ENCODE assay signal across 39 cellular contexts in the genomic region with DNA sequence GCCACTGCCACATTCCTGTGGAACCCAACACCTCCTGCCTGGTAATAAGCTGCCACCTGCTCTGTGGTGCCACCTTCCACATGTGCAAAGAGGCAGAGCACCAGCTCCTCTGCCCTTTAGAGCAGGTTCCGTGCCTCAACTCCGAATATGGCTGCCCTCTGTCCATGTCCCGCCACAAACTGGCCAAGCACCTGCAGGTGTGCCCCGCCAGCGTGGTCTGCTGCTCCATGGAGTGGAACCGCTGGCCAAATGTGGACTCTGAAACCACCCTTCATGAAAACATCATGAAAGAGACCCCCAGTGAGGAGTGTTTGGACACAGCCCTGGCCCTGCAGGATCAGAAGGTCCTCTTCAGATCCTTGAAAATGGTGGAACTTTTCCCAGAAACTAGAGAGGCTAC. TPM values are rescaled to one million over a fixed set of nuclear protein-coding genes. Genes with fewer than 3 reads are reported as not detected.
"Had no signal": no experiment of that assay in that cellular context is flagged by ENCODE, and none has a peak within 500 bp of the region (broad histone marks: within the 10 kb centered on the region; RNA-seq: fewer than 3 reads in every experiment).

No MANE protein-coding gene starts in this region.

- FAIRE-seq: colon had no signal

- ATAC-seq: activated CD4-positive, alpha-beta T cell treated with anti-CD3 and anti-CD28 coated beads for 36 hours; activated CD8-positive, alpha-beta memory T cell treated with anti-CD3 and anti-CD28 coated beads, Interleukin-2, amount 10 ng/mL, durations not matched to agents 7 days and 5 days; activated CD8-positive, alpha-beta T cell treated with anti-CD3 and anti-CD28 coated beads, Interleukin-2, amount 10 ng/mL, durations not matched to agents 7 days and 5 days; activated naive CD8-positive, alpha-beta T cell treated with anti-CD3 and anti-CD28 coated beads, Interleukin-2, amount 50 U/mL, for 24 hours; body of pancreas; effector memory CD8-positive, alpha-beta T cell; foreskin keratinocyte; gastrocnemius medialis; heart left ventricle; T-helper 17 cell had no signal

- H3K27ac Mint-ChIP-seq: activated CD4-positive, alpha-beta memory T cell treated with anti-CD3 and anti-CD28 coated beads for 36 hours; activated CD4-positive, alpha-beta T cell treated with anti-CD3 and anti-CD28 coated beads for 36 hours; activated CD4-positive, alpha-beta T cell treated with anti-CD3 and anti-CD28 coated beads, Interleukin-2, amount 10 ng/mL, durations not matched to agents 24 days and 14 days; activated CD8-positive, alpha-beta memory T cell treated with anti-CD3 and anti-CD28 coated beads, Interleukin-2, amount 10 ng/mL, durations not matched to agents 7 days and 5 days; activated CD8-positive, alpha-beta T cell treated with anti-CD3 and anti-CD28 coated beads, Interleukin-2, amount 10 ng/mL, durations not matched to agents 7 days and 5 days; activated naive CD4-positive, alpha-beta T cell treated with anti-CD3 and anti-CD28 coated beads for 36 hours; activated naive CD4-positive, alpha-beta T cell treated with anti-CD3 and anti-CD28 coated beads, Interleukin-2, amount 50 U/mL, for 24 hours; activated naive CD8-positive, alpha-beta T cell treated with anti-CD3 and anti-CD28 coated beads for 36 hours; activated naive CD8-positive, alpha-beta T cell treated with anti-CD3 and anti-CD28 coated beads, Interleukin-2, amount 50 U/mL, for 24 hours; activated T-helper 1 cell treated with anti-CD3 and anti-CD28 coated beads, Interleukin-12 subunit alpha, Interleukin-12 subunit beta, Interleukin-2, Interleukin-4 antibody, amounts not matched to agents 30 ng/mL and 10 ng/mL and 1 ng/mL, durations not matched to agents 14 hours and 24 hours and 36 hours; activated T-helper 2 cell treated with anti-CD3 and anti-CD28 coated beads, Interferon-gamma antibody, Interleukin-2, Interleukin-4, amounts not matched to agents 10 μg/mL and 5 μg/mL and 100 μg/mL, durations not matched to agents 14 hours and 24 hours and 36 hours; effector memory CD8-positive, alpha-beta T cell; T-helper 17 cell; T-helper 2 cell treated with Interferon-gamma antibody and Interleukin-4, amounts not matched to agents 5 μg/mL and 100 μg/mL, for 36 hours had no signal

- H3K4me1 ChIP-seq: adrenal gland, body of pancreas, esophagus muscularis mucosa, foreskin keratinocyte had no signal

- DNase-seq: activated CD4-positive, alpha-beta memory T cell treated with anti-CD3 and anti-CD28 coated beads for 36 hours; activated CD4-positive, alpha-beta T cell treated with anti-CD3 and anti-CD28 coated beads for 36 hours; activated CD4-positive, alpha-beta T cell treated with anti-CD3 and anti-CD28 coated beads, Interleukin-2, amount 10 ng/mL, durations not matched to agents 24 days and 14 days; activated CD4-positive, CD25-positive, alpha-beta regulatory T cell; activated CD4-positive, CD25-positive, alpha-beta regulatory T cell treated with anti-CD3 and anti-CD28 coated beads, Interleukin-2, amount 50 U/mL, for 72 hours; activated CD8-positive, alpha-beta memory T cell treated with anti-CD3 and anti-CD28 coated beads, Interleukin-2, amount 10 ng/mL, durations not matched to agents 7 days and 5 days; activated CD8-positive, alpha-beta memory T cell treated with anti-CD3 and anti-CD28 coated beads, Interleukin-2, amount 50 U/mL, for 4 hours; activated CD8-positive, alpha-beta T cell treated with anti-CD3 and anti-CD28 coated beads, Interleukin-2, amount 10 ng/mL, durations not matched to agents 7 days and 5 days; activated effector memory CD4-positive, alpha-beta T cell treated with anti-CD3 and anti-CD28 coated beads, Interleukin-2, amount 50 U/mL, for 16 hours; activated naive CD4-positive, alpha-beta T cell treated with anti-CD3 and anti-CD28 coated beads for 36 hours; activated naive CD8-positive, alpha-beta T cell treated with anti-CD3 and anti-CD28 coated beads for 36 hours; activated naive CD8-positive, alpha-beta T cell treated with anti-CD3 and anti-CD28 coated beads, Interleukin-2, amount 50 U/mL, for 24 hours; activated T-cell treated with anti-CD3 and anti-CD28 coated beads, Interleukin-2, amount 50 U/mL, for 1 hour; activated T-cell treated with anti-CD3 and anti-CD28 coated beads, Interleukin-2, amount 50 U/mL, for 48 hours; adrenal gland; amygdala; aorta; body of pancreas; caudate nucleus; cortex of kidney; dermis blood vessel endothelial cell; effector CD4-positive, alpha-beta T cell; effector memory CD8-positive, alpha-beta T cell; erythroblast; foreskin keratinocyte; gastrocnemius medialis; glutamatergic neuron; heart left ventricle; T-helper 17 cell; T1000; WERI-Rb-1 had no signal

- H3K27ac ChIP-seq: adrenal gland, body of pancreas, esophagus muscularis mucosa, foreskin keratinocyte, heart left ventricle, WERI-Rb-1 had no signal

- H3K36me3 ChIP-seq: adrenal gland, WERI-Rb-1 had no signal

- H3K9me3 Mint-ChIP-seq: activated CD4-positive, alpha-beta memory T cell treated with anti-CD3 and anti-CD28 coated beads for 36 hours; activated CD4-positive, alpha-beta T cell treated with anti-CD3 and anti-CD28 coated beads, Interleukin-2, amount 10 ng/mL, durations not matched to agents 24 days and 14 days; activated naive CD4-positive, alpha-beta T cell treated with anti-CD3 and anti-CD28 coated beads for 36 hours; activated naive CD4-positive, alpha-beta T cell treated with anti-CD3 and anti-CD28 coated beads, Interleukin-2, amount 50 U/mL, for 24 hours; activated naive CD8-positive, alpha-beta T cell treated with anti-CD3 and anti-CD28 coated beads for 36 hours; activated naive CD8-positive, alpha-beta T cell treated with anti-CD3 and anti-CD28 coated beads, Interleukin-2, amount 50 U/mL, for 24 hours; activated T-helper 1 cell treated with anti-CD3 and anti-CD28 coated beads, Interleukin-12 subunit alpha, Interleukin-12 subunit beta, Interleukin-2, Interleukin-4 antibody, amounts not matched to agents 30 ng/mL and 10 ng/mL and 1 ng/mL, durations not matched to agents 14 hours and 24 hours and 36 hours; activated T-helper 2 cell treated with anti-CD3 and anti-CD28 coated beads, Interferon-gamma antibody, Interleukin-2, Interleukin-4, amounts not matched to agents 10 μg/mL and 5 μg/mL and 100 μg/mL, durations not matched to agents 14 hours and 24 hours and 36 hours; effector memory CD8-positive, alpha-beta T cell; T-helper 2 cell treated with Interferon-gamma antibody and Interleukin-4, amounts not matched to agents 5 μg/mL and 100 μg/mL, for 36 hours had no signal

- H3K36me3 Mint-ChIP-seq: activated CD4-positive, alpha-beta memory T cell treated with anti-CD3 and anti-CD28 coated beads for 36 hours; activated CD8-positive, alpha-beta memory T cell treated with anti-CD3 and anti-CD28 coated beads, Interleukin-2, amount 10 ng/mL, durations not matched to agents 7 days and 5 days; activated naive CD4-positive, alpha-beta T cell treated with anti-CD3 and anti-CD28 coated beads, Interleukin-2, amount 50 U/mL, for 24 hours; activated naive CD8-positive, alpha-beta T cell treated with anti-CD3 and anti-CD28 coated beads for 36 hours had no signal

- H3K4me3 Mint-ChIP-seq: activated CD4-positive, alpha-beta memory T cell treated with anti-CD3 and anti-CD28 coated beads for 36 hours; activated CD4-positive, alpha-beta T cell treated with anti-CD3 and anti-CD28 coated beads for 36 hours; activated CD4-positive, alpha-beta T cell treated with anti-CD3 and anti-CD28 coated beads, Interleukin-2, amount 10 ng/mL, durations not matched to agents 24 days and 14 days; activated CD8-positive, alpha-beta memory T cell treated with anti-CD3 and anti-CD28 coated beads, Interleukin-2, amount 10 ng/mL, durations not matched to agents 7 days and 5 days; activated CD8-positive, alpha-beta T cell treated with anti-CD3 and anti-CD28 coated beads, Interleukin-2, amount 10 ng/mL, durations not matched to agents 7 days and 5 days; activated naive CD4-positive, alpha-beta T cell treated with anti-CD3 and anti-CD28 coated beads for 36 hours; activated naive CD4-positive, alpha-beta T cell treated with anti-CD3 and anti-CD28 coated beads, Interleukin-2, amount 50 U/mL, for 24 hours; activated naive CD8-positive, alpha-beta T cell treated with anti-CD3 and anti-CD28 coated beads for 36 hours; activated naive CD8-positive, alpha-beta T cell treated with anti-CD3 and anti-CD28 coated beads, Interleukin-2, amount 50 U/mL, for 24 hours; activated T-helper 1 cell treated with anti-CD3 and anti-CD28 coated beads, Interleukin-12 subunit alpha, Interleukin-12 subunit beta, Interleukin-2, Interleukin-4 antibody, amounts not matched to agents 30 ng/mL and 10 ng/mL and 1 ng/mL, durations not matched to agents 14 hours and 24 hours and 36 hours; effector memory CD8-positive, alpha-beta T cell; T-helper 17 cell; T-helper 2 cell treated with Interferon-gamma antibody and Interleukin-4, amounts not matched to agents 5 μg/mL and 100 μg/mL, for 36 hours had no signal

- H3K27me3 ChIP-seq: adrenal gland, body of pancreas, esophagus muscularis mucosa, gastrocnemius medialis, heart left ventricle had no signal

- H3K4me1 Mint-ChIP-seq: activated CD4-positive, alpha-beta T cell treated with anti-CD3 and anti-CD28 coated beads for 36 hours; activated CD4-positive, alpha-beta T cell treated with anti-CD3 and anti-CD28 coated beads, Interleukin-2, amount 10 ng/mL, durations not matched to agents 24 days and 14 days; activated CD8-positive, alpha-beta memory T cell treated with anti-CD3 and anti-CD28 coated beads, Interleukin-2, amount 10 ng/mL, durations not matched to agents 7 days and 5 days; activated naive CD4-positive, alpha-beta T cell treated with anti-CD3 and anti-CD28 coated beads, Interleukin-2, amount 50 U/mL, for 24 hours; activated naive CD8-positive, alpha-beta T cell treated with anti-CD3 and anti-CD28 coated beads for 36 hours; activated naive CD8-positive, alpha-beta T cell treated with anti-CD3 and anti-CD28 coated beads, Interleukin-2, amount 50 U/mL, for 24 hours had no signal

- H3K9me3 ChIP-seq: adrenal gland, body of pancreas, esophagus muscularis mucosa, gastrocnemius medialis, heart left ventricle had no signal

- H3K4me3 ChIP-seq: adrenal gland, body of pancreas, esophagus muscularis mucosa, gastrocnemius medialis, heart left ventricle had no signal

- H3K27me3 Mint-ChIP-seq: activated CD4-positive, alpha-beta memory T cell treated with anti-CD3 and anti-CD28 coated beads for 36 hours; activated naive CD4-positive, alpha-beta T cell treated with anti-CD3 and anti-CD28 coated beads, Interleukin-2, amount 50 U/mL, for 24 hours; activated naive CD8-positive, alpha-beta T cell treated with anti-CD3 and anti-CD28 coated beads for 36 hours; activated naive CD8-positive, alpha-beta T cell treated with anti-CD3 and anti-CD28 coated beads, Interleukin-2, amount 50 U/mL, for 24 hours had no signal

RNA-seq across cellular contexts. Expression of a gene that starts 28.3 kb away (rescaled TPM):
- total RNA-seq: activated CD4-positive, alpha-beta memory T cell treated with anti-CD3 and anti-CD28 coated beads for 36 hours; activated CD4-positive, alpha-beta T cell treated with anti-CD3 and anti-CD28 coated beads for 36 hours; activated CD4-positive, alpha-beta T cell treated with anti-CD3 and anti-CD28 coated beads, Interleukin-2, amount 10 ng/mL, durations not matched to agents 24 days and 14 days; activated CD8-positive, alpha-beta memory T cell treated with anti-CD3 and anti-CD28 coated beads for 36 hours; activated CD8-positive, alpha-beta memory T cell treated with anti-CD3 and anti-CD28 coated beads, Interleukin-2, amount 10 ng/mL, durations not matched to agents 7 days and 5 days; activated CD8-positive, alpha-beta T cell treated with anti-CD3 and anti-CD28 coated beads, Interleukin-2, amount 10 ng/mL, durations not matched to agents 7 days and 5 days; activated naive CD4-positive, alpha-beta T cell treated with anti-CD3 and anti-CD28 coated beads for 36 hours; activated naive CD8-positive, alpha-beta T cell treated with anti-CD3 and anti-CD28 coated beads for 36 hours; activated T-helper 1 cell treated with anti-CD3 and anti-CD28 coated beads, Interleukin-12 subunit alpha, Interleukin-12 subunit beta, Interleukin-2, Interleukin-4 antibody, amounts not matched to agents 30 ng/mL and 10 ng/mL and 1 ng/mL, durations not matched to agents 14 hours and 24 hours and 36 hours; activated T-helper 2 cell treated with anti-CD3 and anti-CD28 coated beads, Interferon-gamma antibody, Interleukin-2, Interleukin-4, amounts not matched to agents 10 μg/mL and 5 μg/mL and 100 μg/mL, durations not matched to agents 14 hours and 24 hours and 36 hours; body of pancreas; chondrocyte; dermis blood vessel endothelial cell; esophagus muscularis mucosa; foreskin keratinocyte had no signal
- polyA plus RNA-seq: aorta, foreskin keratinocyte had no signal

RNA-seq across cellular contexts. Expression of a gene that starts 53.7 kb away (rescaled TPM):
- total RNA-seq: activated CD4-positive, alpha-beta memory T cell treated with anti-CD3 and anti-CD28 coated beads for 36 hours; activated CD4-positive, alpha-beta T cell treated with anti-CD3 and anti-CD28 coated beads for 36 hours; activated CD4-positive, alpha-beta T cell treated with anti-CD3 and anti-CD28 coated beads, Interleukin-2, amount 10 ng/mL, durations not matched to agents 24 days and 14 days; activated CD8-positive, alpha-beta memory T cell treated with anti-CD3 and anti-CD28 coated beads for 36 hours; activated CD8-positive, alpha-beta memory T cell treated with anti-CD3 and anti-CD28 coated beads, Interleukin-2, amount 10 ng/mL, durations not matched to agents 7 days and 5 days; activated CD8-positive, alpha-beta T cell treated with anti-CD3 and anti-CD28 coated beads, Interleukin-2, amount 10 ng/mL, durations not matched to agents 7 days and 5 days; activated naive CD4-positive, alpha-beta T cell treated with anti-CD3 and anti-CD28 coated beads for 36 hours; activated naive CD8-positive, alpha-beta T cell treated with anti-CD3 and anti-CD28 coated beads for 36 hours; activated T-helper 1 cell treated with anti-CD3 and anti-CD28 coated beads, Interleukin-12 subunit alpha, Interleukin-12 subunit beta, Interleukin-2, Interleukin-4 antibody, amounts not matched to agents 30 ng/mL and 10 ng/mL and 1 ng/mL, durations not matched to agents 14 hours and 24 hours and 36 hours; activated T-helper 2 cell treated with anti-CD3 and anti-CD28 coated beads, Interferon-gamma antibody, Interleukin-2, Interleukin-4, amounts not matched to agents 10 μg/mL and 5 μg/mL and 100 μg/mL, durations not matched to agents 14 hours and 24 hours and 36 hours; adrenal gland; aorta; body of pancreas; chondrocyte; dermis blood vessel endothelial cell; esophagus muscularis mucosa; foreskin keratinocyte; gastrocnemius medialis; heart left ventricle; T-helper 17 cell had no signal
- polyA plus RNA-seq: adrenal gland, aorta, foreskin keratinocyte, heart left ventricle had no signal
